Comparison of ENCODE assay signal across 21 cellular contexts in genomic region chr16:66035096-66035495, GRCh38.
DNase-seq lines count a peak whose midpoint lies in the region; ATAC-seq and TF ChIP-seq lines count a peak whose summit lies in the region.
"Had no signal": no experiment of that assay in that cellular context is flagged by ENCODE, and none has a peak within 500 bp of the region (broad histone marks: within the 10 kb centered on the region; RNA-seq: fewer than 3 reads in every experiment).

No MANE protein-coding gene starts in this region.

- H3K4me1 ChIP-seq in left ventricle myocardium inferior, result peaks cover 28% of the 10 kb centered on the region
- H3K4me1 ChIP-seq in parathyroid adenoma, result peaks cover 50% of the 10 kb centered on the region
- peaks cover 4 to 13% of the 10 kb centered on the region in 2 donors for H3K4me1 ChIP-seq in thyroid gland
- H3K4me1 ChIP-seq: HAP-1 had no signal

- no peaks in the 10 kb centered on the region for H3K36me3 ChIP-seq in left ventricle myocardium inferior
- no peaks in the 10 kb centered on the region for H3K36me3 ChIP-seq in parathyroid adenoma (ENCODE audit: control insufficient read depth, insufficient read depth, low read length)
- H3K36me3 ChIP-seq in thyroid gland, result no peaks in the 10 kb centered on the region
- H3K36me3 ChIP-seq: BLaER1 treated with 17β-estradiol and CSF1 and Interleukin-3, amounts not matched to agents 10 nM and 100 nM; HAP-1 had no signal

- ATAC-seq in Right ventricle myocardium inferior, result no peak
- ATAC-seq: CD8-positive, alpha-beta T cell; GM23338 had no signal

- TF ChIP-seq CTCF in left ventricle myocardium inferior (IDR thresholded peaks at IDR 0.05; ENCODE audit: borderline replicate concordance), result no peak
- no peak for TF ChIP-seq CTCF in fibroblast of mammary gland (conservative IDR thresholded peaks at IDR 0.05; ENCODE audit: control insufficient read depth, insufficient read depth, low read depth, low read length)
- no peak for TF ChIP-seq CTCF in parathyroid adenoma (IDR thresholded peaks at IDR 0.05)
- TF ChIP-seq CTCF in thyroid gland (IDR thresholded peaks at IDR 0.05), result no peak

- no peak for TF ChIP-seq POLR2A in thyroid gland (IDR thresholded peaks at IDR 0.05)

- H3K79me2 ChIP-seq in parathyroid adenoma, result no peaks in the 10 kb centered on the region

- H3K4me3 ChIP-seq in left ventricle myocardium inferior (no peak overlapping the region), fibroblast of mammary gland (ENCODE audit: control insufficient read depth, low read depth, low read length) (no peak overlapping the region), parathyroid adenoma (ENCODE audit: low read depth, low read length) (no peak overlapping the region), thyroid gland (replicated peaks in 1 of 3) (no peak overlapping the region)
- H3K4me3 ChIP-seq: BLaER1 treated with 17β-estradiol and CSF1 and Interleukin-3, amounts not matched to agents 10 nM and 100 nM; GM23338; HAP-1 had no signal

- H3K4me2 ChIP-seq in parathyroid adenoma (ENCODE audit: low read length), result no peak overlapping the region
- H3K4me2 ChIP-seq: BLaER1 treated with 17β-estradiol and CSF1 and Interleukin-3, amounts not matched to agents 10 nM and 100 nM; GM23338 had no signal

- H3K27me3 ChIP-seq in left ventricle myocardium inferior (ENCODE audit: low read depth), result no peaks in the 10 kb centered on the region
- no peaks in the 10 kb centered on the region for H3K27me3 ChIP-seq in parathyroid adenoma (ENCODE audit: control insufficient read depth, insufficient read depth, low read length)
- no peaks in the 10 kb centered on the region for H3K27me3 ChIP-seq in thyroid gland
- H3K27me3 ChIP-seq: BLaER1 treated with 17β-estradiol and CSF1 and Interleukin-3, amounts not matched to agents 10 nM and 100 nM had no signal

- H3K9ac ChIP-seq in parathyroid adenoma, result no peak overlapping the region
- H3K9ac ChIP-seq: BLaER1 treated with 17β-estradiol and CSF1 and Interleukin-3, amounts not matched to agents 10 nM and 100 nM had no signal

- H3K9me3 ChIP-seq in left ventricle myocardium inferior (replicated peaks), result no peaks in the 10 kb centered on the region
- H3K9me3 ChIP-seq in parathyroid adenoma (ENCODE audit: control insufficient read depth, low read length), result no peaks in the 10 kb centered on the region
- H3K9me3 ChIP-seq in thyroid gland, result no peaks in the 10 kb centered on the region
- H3K9me3 ChIP-seq: BLaER1 treated with 17β-estradiol and CSF1 and Interleukin-3, amounts not matched to agents 10 nM and 100 nM; HAP-1 had no signal

- intact Hi-C loops in left ventricle myocardium inferior (cut with micrococcal nuclease), result no loop called here
- intact Hi-C loops in Right ventricle myocardium inferior (cut with DNase I), result no loop called here
- intact Hi-C loops in thyroid gland (cut with DNase I), result no loop called here

- DNase-seq in left ventricle myocardium inferior (no peak), Right ventricle myocardium inferior (ENCODE audit: missing footprints) (no peak), fibroblast of mammary gland (ENCODE audit: low read depth) (peak; percentile 28), thyroid gland (peak; percentile 4 to 8), NCI-H526 (lab: John Stamatoyannopoulos, UW) (no peak)
- DNase-seq in activated effector memory CD4-positive, alpha-beta T cell treated with anti-CD3 and anti-CD28 coated beads, Interleukin-2, amount 50 U/mL, for 16 hours, result no peak
- DNase-seq: 8988T; CD8-positive, alpha-beta T cell; DND-41; KG1; NCI-H1105; NCI-H146; NCI-H2081; NCI-H2171; NCI-H524 treated with DMSO at 0.1 percent for 48 hours; OCI-M1 had no signal

- 63 to 75% methylated on average over 3 of the region's 3 CpGs for WGBS in thyroid gland, 2 donors

- H3K27ac ChIP-seq in left ventricle myocardium inferior (replicated peaks) (peak overlapping the region; percentile 66), parathyroid adenoma (peak overlapping the region; percentile 95), thyroid gland (no peak overlapping the region)
- H3K27ac ChIP-seq: BLaER1 treated with 17β-estradiol and CSF1 and Interleukin-3, amounts not matched to agents 10 nM and 100 nM; HL-60 had no signal

- H2AFZ ChIP-seq in parathyroid adenoma, result no peak overlapping the region
- H2AFZ ChIP-seq: GM23338 had no signal

Comparison
In these comparisons a context has a peak if more than half of its experiments do, and no peak if none do; other contexts are left out.
1. DNase-seq: peak in fibroblast of mammary gland (single experiment) and thyroid gland (2 of 2); none in left ventricle myocardium inferior (single experiment), Right ventricle myocardium inferior (single experiment), NCI-H526 (0 of 2) and activated effector memory CD4-positive, alpha-beta T cell treated with anti-CD3 and anti-CD28 coated beads, Interleukin-2, amount 50 U/mL, for 16 hours (single experiment).
2. H3K27ac ChIP-seq: peak in left ventricle myocardium inferior (single experiment) and parathyroid adenoma (single experiment); none in thyroid gland (0 of 3).